Comparison of ENCODE assay signal across 9 cellular contexts in the genomic region with DNA sequence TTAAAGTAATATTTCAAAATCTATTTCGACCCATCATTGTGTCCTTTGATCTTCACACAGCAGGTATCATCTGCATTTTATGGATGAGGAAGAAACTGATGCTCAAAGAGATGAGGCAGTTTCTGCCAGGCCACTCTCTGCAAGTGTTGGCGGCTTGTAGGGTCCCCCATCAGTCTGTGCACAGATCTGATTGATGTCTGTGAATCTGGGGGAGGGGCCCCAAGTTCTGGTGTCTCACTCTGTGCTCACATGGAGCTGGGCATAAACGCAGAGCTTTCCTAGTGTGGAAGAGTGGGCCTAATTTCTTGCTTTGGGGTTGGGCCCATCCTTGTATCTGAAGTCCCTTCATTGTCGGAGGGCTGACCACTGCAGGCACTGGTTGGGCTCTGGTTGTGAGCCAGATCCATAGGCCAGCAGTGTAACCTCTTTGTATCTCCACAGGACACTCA. TPM values are rescaled to one million over a fixed set of nuclear protein-coding genes. Genes with fewer than 3 reads are reported as not detected.
DNase-seq lines count a peak whose midpoint lies in the region; ATAC-seq, FAIRE-seq and TF ChIP-seq lines count a peak whose summit lies in the region.
"Had no signal": no experiment of that assay in that cellular context is flagged by ENCODE, and none has a peak within 500 bp of the region (broad histone marks: within the 10 kb centered on the region; RNA-seq: fewer than 3 reads in every experiment).

No MANE protein-coding gene starts in this region.

- peak overlapping the region in 6 of 8 donors; percentile 85 to 93 (median 92) for H3K27ac ChIP-seq in spleen

- DNase-seq in NCI-H82 (lab: John Stamatoyannopoulos, UW) (peak; percentile 27), NCI-H82 treated with DMSO at 0.1 percent for 48 hours (lab: John Stamatoyannopoulos, UW; ENCODE audit: unreplicated experiment) (no peak), WTC11 (ENCODE audit: low spot score) (no peak), left cardiac atrium (peak; percentile 13), spleen (peak; percentile 56), Kasumi-1 (lab: John Stamatoyannopoulos, UW) (no peak), D721Med (ENCODE audit: insufficient read length, low spot score) (no peak), NCI-H146 treated with DMSO at 0.1 percent for 48 hours (lab: John Stamatoyannopoulos, UW; ENCODE audit: unreplicated experiment) (no peak)

- peaks cover 0 to 65% (median 54%) of the 10 kb centered on the region in 6 donors for H3K36me3 ChIP-seq in spleen

- peak overlapping the region; percentile 88 for H3K4me3 Mint-ChIP-seq in WTC11

- H3K27me3 Mint-ChIP-seq in WTC11 (ENCODE audit: low read depth) = no peaks in the 10 kb centered on the region

- CTCF ChIA-PET in WTC11 (lab: Charles Lee) = no interaction called here

- H3K27ac Mint-ChIP-seq in WTC11 = peak overlapping the region; percentile 90

- FAIRE-seq in D721Med (lab: Jason Lieb, UNC) = no peak

- WGBS in spleen, 5 donors = 37 to 49% (median 42%) methylated on average over 4 of the region's 4 CpGs

- H3K9me3 ChIP-seq in spleen = no peaks in the 10 kb centered on the region
- H3K9me3 ChIP-seq: adrenal gland had no signal

- POLR2A ChIA-PET in WTC11 (lab: Charles Lee) = no interaction called here

- TF ChIP-seq POLR2A in spleen (IDR thresholded peaks at IDR 0.05) = no peak

- peak overlapping the region in 6 of 8 donors; percentile 80 to 93 (median 87) for H3K4me3 ChIP-seq in spleen

- H3K9me3 Mint-ChIP-seq in WTC11 = no peaks in the 10 kb centered on the region

- peaks cover 46% of the 10 kb centered on the region for H3K36me3 Mint-ChIP-seq in WTC11

- TF ChIP-seq CTCF in WTC11 (IDR thresholded peaks at IDR 0.05) = no peak
- TF ChIP-seq CTCF in spleen (IDR thresholded peaks at IDR 0.05 in 8 of 11, conservative IDR thresholded peaks at IDR 0.05 in 3 of 11) = no peak
- no peak for TF ChIP-seq CTCF in D721Med (IDR thresholded peaks at IDR 0.05; ENCODE audit: insufficient read depth, missing control alignments)

- no peaks in the 10 kb centered on the region for H3K27me3 ChIP-seq in spleen (replicated peaks in 1 of 7)
- H3K27me3 ChIP-seq: adrenal gland had no signal

- H3K4me1 Mint-ChIP-seq in WTC11 = peaks cover 13% of the 10 kb centered on the region

- H3K4me1 ChIP-seq in spleen = peaks cover 23 to 85% (median 68%) of the 10 kb centered on the region in 6 donors

- intact Hi-C loops in left cardiac atrium (cut with DNase I) (loop anchor here in 1 of 2 donors (10.0 kb wide), 2 partner anchors 84 to 144 kb away; no protein-coding TSS in a partner anchor), spleen (cut with DNase I; ENCODE audit: low total_unique reads) (no loop called here)

- ATAC-seq in WTC11 (no peak), left cardiac atrium (no peak)

TF ChIP-seq in WTC11, 78 proteins besides CTCF, POLR2A, EP300 and RAD21:
- TF ChIP-seq MXD4 (CRISPR knock-in tag; IDR thresholded peaks at IDR 0.05; ENCODE audit: borderline replicate concordance) (no peak), RELA (CRISPR knock-in tag; IDR thresholded peaks at IDR 0.05; ENCODE audit: borderline replicate concordance) (no peak), NFATC4 (CRISPR knock-in tag; IDR thresholded peaks at IDR 0.05) (no peak), FOXJ3 (CRISPR knock-in tag; IDR thresholded peaks at IDR 0.05; ENCODE audit: borderline replicate concordance) (no peak), SOX15 (CRISPR knock-in tag; IDR thresholded peaks at IDR 0.05) (no peak), NR2C2 (CRISPR knock-in tag; IDR thresholded peaks at IDR 0.05) (no peak), GRHL2 (CRISPR knock-in tag; IDR thresholded peaks at IDR 0.05; ENCODE audit: insufficient replicate concordance, severe bottlenecking) (no peak), ETV6 (CRISPR knock-in tag; IDR thresholded peaks at IDR 0.05) (no peak)
- TF ChIP-seq, protein P1, sequence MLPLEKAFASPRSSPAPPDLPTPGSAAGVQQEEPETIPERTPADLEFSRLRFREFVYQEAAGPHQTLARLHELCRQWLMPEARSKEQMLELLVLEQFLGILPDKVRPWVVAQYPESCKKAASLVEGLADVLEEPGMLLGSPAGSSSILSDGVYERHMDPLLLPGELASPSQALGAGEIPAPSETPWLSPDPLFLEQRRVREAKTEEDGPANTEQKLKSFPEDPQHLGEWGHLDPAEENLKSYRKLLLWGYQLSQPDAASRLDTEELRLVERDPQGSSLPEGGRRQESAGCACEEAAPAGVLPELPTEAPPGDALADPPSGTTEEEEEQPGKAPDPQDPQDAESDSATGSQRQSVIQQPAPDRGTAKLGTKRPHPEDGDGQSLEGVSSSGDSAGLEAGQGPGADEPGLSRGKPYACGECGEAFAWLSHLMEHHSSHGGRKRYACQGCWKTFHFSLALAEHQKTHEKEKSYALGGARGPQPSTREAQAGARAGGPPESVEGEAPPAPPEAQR (CRISPR knock-in tag; IDR thresholded peaks at IDR 0.05) = no peak
- TF ChIP-seq, protein P2, sequence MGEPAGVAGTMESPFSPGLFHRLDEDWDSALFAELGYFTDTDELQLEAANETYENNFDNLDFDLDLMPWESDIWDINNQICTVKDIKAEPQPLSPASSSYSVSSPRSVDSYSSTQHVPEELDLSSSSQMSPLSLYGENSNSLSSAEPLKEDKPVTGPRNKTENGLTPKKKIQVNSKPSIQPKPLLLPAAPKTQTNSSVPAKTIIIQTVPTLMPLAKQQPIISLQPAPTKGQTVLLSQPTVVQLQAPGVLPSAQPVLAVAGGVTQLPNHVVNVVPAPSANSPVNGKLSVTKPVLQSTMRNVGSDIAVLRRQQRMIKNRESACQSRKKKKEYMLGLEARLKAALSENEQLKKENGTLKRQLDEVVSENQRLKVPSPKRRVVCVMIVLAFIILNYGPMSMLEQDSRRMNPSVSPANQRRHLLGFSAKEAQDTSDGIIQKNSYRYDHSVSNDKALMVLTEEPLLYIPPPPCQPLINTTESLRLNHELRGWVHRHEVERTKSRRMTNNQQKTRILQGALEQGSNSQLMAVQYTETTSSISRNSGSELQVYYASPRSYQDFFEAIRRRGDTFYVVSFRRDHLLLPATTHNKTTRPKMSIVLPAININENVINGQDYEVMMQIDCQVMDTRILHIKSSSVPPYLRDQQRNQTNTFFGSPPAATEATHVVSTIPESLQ (CRISPR knock-in tag; IDR thresholded peaks at IDR 0.05) = no peak
- TF ChIP-seq, protein P3, sequence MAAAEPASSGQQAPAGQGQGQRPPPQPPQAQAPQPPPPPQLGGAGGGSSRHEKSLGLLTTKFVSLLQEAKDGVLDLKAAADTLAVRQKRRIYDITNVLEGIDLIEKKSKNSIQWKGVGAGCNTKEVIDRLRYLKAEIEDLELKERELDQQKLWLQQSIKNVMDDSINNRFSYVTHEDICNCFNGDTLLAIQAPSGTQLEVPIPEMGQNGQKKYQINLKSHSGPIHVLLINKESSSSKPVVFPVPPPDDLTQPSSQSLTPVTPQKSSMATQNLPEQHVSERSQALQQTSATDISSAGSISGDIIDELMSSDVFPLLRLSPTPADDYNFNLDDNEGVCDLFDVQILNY (CRISPR knock-in tag; IDR thresholded peaks at IDR 0.05) = no peak
- TF ChIP-seq, protein P4, sequence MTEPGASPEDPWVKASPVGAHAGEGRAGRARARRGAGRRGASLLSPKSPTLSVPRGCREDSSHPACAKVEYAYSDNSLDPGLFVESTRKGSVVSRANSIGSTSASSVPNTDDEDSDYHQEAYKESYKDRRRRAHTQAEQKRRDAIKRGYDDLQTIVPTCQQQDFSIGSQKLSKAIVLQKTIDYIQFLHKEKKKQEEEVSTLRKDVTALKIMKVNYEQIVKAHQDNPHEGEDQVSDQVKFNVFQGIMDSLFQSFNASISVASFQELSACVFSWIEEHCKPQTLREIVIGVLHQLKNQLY (CRISPR knock-in tag; IDR thresholded peaks at IDR 0.05) = no peak
TF ChIP-seq in WTC11: peak in this region for 0.

RNA-seq across cellular contexts. Expression of a gene that starts 1.6 kb away (rescaled TPM):
- total RNA-seq in WTC11 (2021) (52.0 to 68.6 TPM (median 53.7 TPM) in 3 replicates), left cardiac atrium (10 to 100 TPM; 26.7 to 29.3 TPM), spleen (10 to 100 TPM; 70.4 to 89.8 (median 79.3) TPM)
- 100 to 1,000 TPM in 2 of 3 donors, 10 to 100 TPM in 1; 75.1 to 142 (median 132) TPM for polyA plus RNA-seq in spleen

RNA-seq across cellular contexts. Expression of a gene that starts 2.7 kb away (rescaled TPM):
- total RNA-seq in WTC11 (2021) (379 to 443 TPM (median 400 TPM) in 3 replicates), left cardiac atrium (10 to 100 TPM; 38.3 to 50.4 TPM), spleen (100 to 1,000 TPM in 3 of 7 donors, 10 to 100 TPM in 4; 56.7 to 111 (median 88.5) TPM)
- polyA plus RNA-seq in spleen = 100 to 1,000 TPM in 2 of 3 donors, 10 to 100 TPM in 1; 52.6 to 106 (median 101) TPM

RNA-seq across cellular contexts. Expression of a gene that starts 13.0 kb away (rescaled TPM):
- total RNA-seq in WTC11 (2021) (72.3 to 79.7 TPM (median 77.6 TPM) in 3 replicates), left cardiac atrium (10 to 100 TPM; 48.3 to 48.9 TPM), spleen (10 to 100 TPM; 24.3 to 71.5 (median 57.5) TPM)
- polyA plus RNA-seq in spleen = 10 to 100 TPM; 12.7 to 37.8 (median 21.4) TPM

RNA-seq across cellular contexts. Expression of a gene that starts 32.3 kb away (rescaled TPM):
- total RNA-seq in WTC11 (2021) (not detected in 3 replicates), left cardiac atrium (under 1 TPM; 0.44 to 0.62 TPM), spleen (1 to 10 TPM in 4 of 7 donors, under 1 TPM in 2, not detected in 1; 0.69 to 7.6 (median 1.8) TPM)
- polyA plus RNA-seq in spleen = 1 to 10 TPM in 2 of 3 donors, under 1 TPM in 1; 0.29 to 6.1 (median 1.7) TPM

RNA-seq across cellular contexts. Expression of a gene that starts 38.6 kb away (rescaled TPM):
- total RNA-seq in WTC11 (2021) (39.5 to 55.0 TPM (median 41.2 TPM) in 3 replicates), left cardiac atrium (10 to 100 TPM; 13.3 to 19.9 TPM), spleen (10 to 100 TPM; 25.1 to 62.7 (median 36.1) TPM)
- polyA plus RNA-seq in spleen = 10 to 100 TPM in 2 of 3 donors, 1 to 10 TPM in 1; 7.8 to 17.1 (median 14.3) TPM

Comparison
In these comparisons a context has a peak if more than half of its experiments do, and no peak if none do; other contexts are left out.
1. DNase-seq: peak in NCI-H82 (single experiment), left cardiac atrium (single experiment) and spleen (single experiment); none in NCI-H82 treated with DMSO at 0.1 percent for 48 hours (single experiment), WTC11 (single experiment), Kasumi-1 (0 of 2), D721Med (single experiment) and NCI-H146 treated with DMSO at 0.1 percent for 48 hours (single experiment).